In genomic region chr2:71070294-71071025, GRCh38 we compare ENCODE assay signal across 8 cellular contexts. TPM values are rescaled to one million over a fixed set of nuclear protein-coding genes. Genes with fewer than 3 reads are reported as not detected.
DNase-seq lines count a peak whose midpoint lies in the region; ATAC-seq and TF ChIP-seq lines count a peak whose summit lies in the region.

No MANE protein-coding gene starts in this region.

- H3K79me2 ChIP-seq in parathyroid adenoma, result peaks cover 27% of the 10 kb centered on the region

- in situ Hi-C loops in GM13976 (cut with MboI; ENCODE audit: low sequenced_read_pairs, unreplicated experiment), result no loop called here

- intact Hi-C loops in left ventricle myocardium superior (cut with micrococcal nuclease), result no loop called here

- ATAC-seq in left ventricle myocardium superior, result no peak
- ATAC-seq in GM21381 (IDR thresholded peaks at IDR 0.05; ENCODE audit: unreplicated experiment), result no peak

- no peaks in the 10 kb centered on the region for H3K36me3 ChIP-seq in parathyroid adenoma (ENCODE audit: control insufficient read depth, insufficient read depth, low read length)

- no peak overlapping the region for H3K4me3 ChIP-seq in parathyroid adenoma (ENCODE audit: low read depth, low read length)

- no peak overlapping the region for H2AFZ ChIP-seq in parathyroid adenoma

- no peaks in the 10 kb centered on the region for H3K9me3 ChIP-seq in parathyroid adenoma (ENCODE audit: control insufficient read depth, low read length)

- peak; percentile 7 for DNase-seq in AG09319 (ENCODE audit: extremely low read depth, low read depth)
- DNase-seq in GM13976 (ENCODE audit: low spot score), result peak; percentile 50
- peak; percentile 24 for DNase-seq in OCI-M1 (lab: John Stamatoyannopoulos, UW)
- DNase-seq in epidermal melanocyte (ENCODE audit: insufficient read length, low spot score), result peak; percentile 60
- DNase-seq in left ventricle myocardium superior, result no peak
- DNase-seq in amniotic stem cell (lab: John Stamatoyannopoulos, UW), result no peak

- peaks cover 27% of the 10 kb centered on the region for H3K4me1 ChIP-seq in parathyroid adenoma

- TF ChIP-seq CTCF in AG09319 (IDR thresholded peaks at IDR 0.05; ENCODE audit: low read depth, low read length) (peak; percentile 39), GM13976 (IDR thresholded peaks at IDR 0.05; ENCODE audit: borderline replicate concordance, control extremely low read depth, extremely low read depth, insufficient read depth, missing control alignments) (peak; percentile 39), parathyroid adenoma (IDR thresholded peaks at IDR 0.05) (peak; percentile 41)

- no peak overlapping the region for H3K9ac ChIP-seq in parathyroid adenoma

- no peaks in the 10 kb centered on the region for H3K27me3 ChIP-seq in parathyroid adenoma (ENCODE audit: control insufficient read depth, insufficient read depth, low read length)

- peak overlapping the region; percentile 34 for H3K4me2 ChIP-seq in parathyroid adenoma (ENCODE audit: low read length)

- no peak overlapping the region for H3K27ac ChIP-seq in parathyroid adenoma

RNA-seq across cellular contexts. Expression of gene NAGK, which starts 2.0 kb away (rescaled TPM):
- 47.8 TPM for total RNA-seq in left ventricle myocardium superior

RNA-seq across cellular contexts. Expression of gene MCEE, which starts 59.6 kb away (rescaled TPM):
- total RNA-seq in left ventricle myocardium superior, result 41.6 TPM

RNA-seq across cellular contexts. Expression of gene MPHOSPH10, which starts 60.0 kb away (rescaled TPM):
- 18.2 TPM for total RNA-seq in left ventricle myocardium superior

Comparison
In these comparisons a context has a peak if more than half of its experiments do, and no peak if none do; other contexts are left out.
1. DNase-seq: peak in AG09319 (single experiment), GM13976 (single experiment), OCI-M1 (single experiment) and epidermal melanocyte (single experiment); none in left ventricle myocardium superior (single experiment) and amniotic stem cell (single experiment).
2. Peak in every context shown above with its lines, with median percentiles within 50 percentile points of each other: CTCF ChIP-seq.